22 cellular contexts compared by ENCODE assay signal in genomic region chr6:127857051-127857637, GRCh38. TPM values are rescaled to one million over a fixed set of nuclear protein-coding genes. Genes with fewer than 3 reads are reported as not detected.
DNase-seq lines count a peak whose midpoint lies in the region; ATAC-seq, FAIRE-seq and TF ChIP-seq lines count a peak whose summit lies in the region.
"Had no signal": no experiment of that assay in that cellular context is flagged by ENCODE, and none has a peak within 500 bp of the region (broad histone marks: within the 10 kb centered on the region; RNA-seq: fewer than 3 reads in every experiment).

No MANE protein-coding gene starts in this region.

- no peaks in the 10 kb centered on the region for H3K27me3 ChIP-seq in A673 (replicated peaks; ENCODE audit: insufficient read depth, low read depth, low read length, poor library complexity)
- no peaks in the 10 kb centered on the region for H3K27me3 ChIP-seq in CD8-positive, alpha-beta memory T cell (ENCODE audit: insufficient read depth, low read length, poor library complexity, severe bottlenecking)
- no peaks in the 10 kb centered on the region for H3K27me3 ChIP-seq in dorsolateral prefrontal cortex
- no peaks in the 10 kb centered on the region for H3K27me3 ChIP-seq in small intestine (ENCODE audit: control insufficient read depth in 2 of 2, insufficient read depth in 2 of 2, low read length in 2 of 2)
- H3K27me3 ChIP-seq: pancreas had no signal

- whole genome bisulfite sequencing in small intestine, 3 donors, result 24 to 66% (median 41%) methylated on average over 1 of the region's 1 CpG

- peak; percentile 59 for DNase-seq in A673 (ENCODE audit: low spot score)
- no peak for DNase-seq in CD8-positive, alpha-beta memory T cell
- DNase-seq in T-cell, result no peak
- no peak for DNase-seq in dorsolateral prefrontal cortex
- DNase-seq in midbrain (lab: John Stamatoyannopoulos, UW), result no peak
- DNase-seq in small intestine, result no peak
- no peak for DNase-seq in activated gamma-delta T cell treated with Interleukin-2 at 50 U/mL for 16 hours
- DNase-seq: activated CD4-positive, alpha-beta T cell treated with anti-CD3 and anti-CD28 coated beads, Interleukin-2, amount 50 U/mL, for 4 hours; activated effector memory CD4-positive, alpha-beta T cell treated with Interleukin-2 at 50 U/mL for 16 hours; AML-193; Calu3; NCI-H1092; NCI-H748 treated with DMSO at 0.1 percent for 48 hours; pancreas; stimulated activated CD4-positive, alpha-beta T cell treated with anti-CD3 and anti-CD28 coated beads, Interleukin-2, amount 100 ng/mL, for 48 hours had no signal

- peaks cover 64 to 88% (median 87%) of the 10 kb centered on the region in 3 donors for H3K4me1 Mint-ChIP-seq in CD8-positive, alpha-beta memory T cell
- H3K4me1 Mint-ChIP-seq in T-cell, result peaks cover 69 to 82% (median 70%) of the 10 kb centered on the region in 3 donors

- H3K27ac Mint-ChIP-seq in CD8-positive, alpha-beta memory T cell, result peak overlapping the region; percentile 2 to 82 (median 73)
- peak overlapping the region; percentile 70 to 85 for H3K27ac Mint-ChIP-seq in T-cell
- H3K27ac Mint-ChIP-seq: brain had no signal

- no peaks in the 10 kb centered on the region for H3K27me3 Mint-ChIP-seq in CD8-positive, alpha-beta memory T cell
- H3K27me3 Mint-ChIP-seq in T-cell, result no peaks in the 10 kb centered on the region

- H3K9me3 Mint-ChIP-seq in CD8-positive, alpha-beta memory T cell, result no peaks in the 10 kb centered on the region
- H3K9me3 Mint-ChIP-seq in T-cell, result no peaks in the 10 kb centered on the region
- H3K9me3 Mint-ChIP-seq: brain had no signal

- no peak for TF ChIP-seq CTCF in A673 (conservative IDR thresholded peaks at IDR 0.05; ENCODE audit: low read depth, low read length)
- TF ChIP-seq CTCF in dorsolateral prefrontal cortex (IDR thresholded peaks at IDR 0.05 in 54 of 56, conservative IDR thresholded peaks at IDR 0.05 in 2 of 56; ENCODE audit: low read depth in 1 of 56, partially characterized antibody in 56 of 56), result no peak

- peak overlapping the region in 6 of 7 donors; percentile 1 to 50 (median 14) for H3K4me3 Mint-ChIP-seq in CD8-positive, alpha-beta memory T cell
- H3K4me3 Mint-ChIP-seq in T-cell, result peak overlapping the region in 2 of 3 donors; percentile 11 to 26
- H3K4me3 Mint-ChIP-seq: brain had no signal

- H3K27ac ChIP-seq in A673 (ENCODE audit: low read depth, low read length, poor library complexity, severe bottlenecking) (no peak overlapping the region), dorsolateral prefrontal cortex (peak overlapping the region in 33 of 59 donors; percentile 1 to 78 (median 44)), small intestine (ENCODE audit: low read depth in 1 of 2, low read length in 1 of 2) (no peak overlapping the region)
- no peak overlapping the region for H3K27ac ChIP-seq in CD8-positive, alpha-beta memory T cell (ENCODE audit: low read depth, low read length)
- H3K27ac ChIP-seq: coronary artery, epithelial cell of prostate, pancreas had no signal

- H3K4me1 ChIP-seq in A673 (ENCODE audit: insufficient read depth, low read length, poor library complexity, severe bottlenecking) (peaks cover 17% of the 10 kb centered on the region), small intestine (ENCODE audit: control insufficient read depth in 2 of 2, insufficient read depth in 1 of 2, low read depth in 1 of 2, low read length in 1 of 2) (no peaks in the 10 kb centered on the region)
- H3K4me1 ChIP-seq in CD8-positive, alpha-beta memory T cell (ENCODE audit: insufficient read depth, low read length), result peaks cover 61% of the 10 kb centered on the region
- H3K4me1 ChIP-seq: pancreas had no signal

- H3K36me3 ChIP-seq in A673 (ENCODE audit: insufficient read depth, low read length, poor library complexity, severe bottlenecking), result no peaks in the 10 kb centered on the region
- peaks cover 17% of the 10 kb centered on the region for H3K36me3 ChIP-seq in CD8-positive, alpha-beta memory T cell (ENCODE audit: insufficient read depth, low read length)
- no peaks in the 10 kb centered on the region for H3K36me3 ChIP-seq in small intestine (ENCODE audit: control insufficient read depth in 2 of 2, insufficient read depth in 2 of 2, low read length in 2 of 2)
- H3K36me3 ChIP-seq: pancreas had no signal

- CTCF ChIA-PET in A673 (lab: Charles Lee) (no interaction called here), T-cell (lab: Charles Lee) (interaction anchor here in 1 of 2 donors (0.6 to 4.3 kb wide), 2 partner anchors 160 to 472 kb away, joined by 3 to 57 read pairs; no protein-coding TSS in a partner anchor)
- CTCF ChIA-PET in CD8-positive, alpha-beta memory T cell (lab: Charles Lee), result interaction anchor here (1.9 to 4.3 kb wide), 4 partner anchors 93 to 471 kb away, joined by 4 to 21 read pairs (median 13); no protein-coding TSS in a partner anchor

- H3K4me3 ChIP-seq in A673 (ENCODE audit: low read depth, low read length, poor library complexity, severe bottlenecking) (no peak overlapping the region), dorsolateral prefrontal cortex (no peak overlapping the region), small intestine (ENCODE audit: low read depth in 1 of 2, low read length in 2 of 2) (no peak overlapping the region)
- H3K4me3 ChIP-seq in CD8-positive, alpha-beta memory T cell (ENCODE audit: low read length), result no peak overlapping the region
- H3K4me3 ChIP-seq: coronary artery, pancreas had no signal

- peaks cover 0 to 46% (median 13%) of the 10 kb centered on the region in 3 donors for H3K36me3 Mint-ChIP-seq in CD8-positive, alpha-beta memory T cell
- peaks cover 25% of the 10 kb centered on the region for H3K36me3 Mint-ChIP-seq in T-cell
- H3K36me3 Mint-ChIP-seq: brain had no signal

- no TSS peak for BruUV-seq in A673 (replicated peaks; lab: Mats Ljungman, UMichigan)

- POLR2A ChIA-PET in A673 (lab: Charles Lee; ENCODE audit: low non-redundant PET), result interaction anchor here (0.6 kb wide), 1 partner anchor 850 kb away, joined by 3 read pairs; no protein-coding TSS in a partner anchor
- POLR2A ChIA-PET in CD8-positive, alpha-beta memory T cell (lab: Charles Lee), result no interaction called here
- POLR2A ChIA-PET in T-cell (lab: Charles Lee), result interaction anchor here in 1 of 2 donors (0.7 kb wide), 1 partner anchor 74 kb away, joined by 5 read pairs; no protein-coding TSS in a partner anchor

- FAIRE-seq in small intestine (lab: Jason Lieb, UNC), result no peak
- FAIRE-seq: GM12891, pancreas had no signal

- H3K9me3 ChIP-seq in A673 (ENCODE audit: low read depth, low read length, poor library complexity, severe bottlenecking), result no peaks in the 10 kb centered on the region
- no peaks in the 10 kb centered on the region for H3K9me3 ChIP-seq in CD8-positive, alpha-beta memory T cell (ENCODE audit: low read length)
- H3K9me3 ChIP-seq in small intestine (ENCODE audit: control insufficient read depth, low read depth), result no peaks in the 10 kb centered on the region
- H3K9me3 ChIP-seq: pancreas had no signal

- peak in 3 of 4 experiments; percentile 51 to 56 (median 55) for ATAC-seq in T-cell (replicated peaks in 1 of 4)
- ATAC-seq in HG02973 (IDR thresholded peaks at IDR 0.05; ENCODE audit: unreplicated experiment), result no peak
- ATAC-seq: pancreas had no signal

- intact Hi-C loops in A673 (cut with micrococcal nuclease; ENCODE audit: unreplicated experiment), result loop anchor here (5.0 to 10.0 kb wide), 4 partner anchors 470 to 1518 kb away; no protein-coding TSS in a partner anchor
- intact Hi-C loops in dorsolateral prefrontal cortex (cut with DNase I), result loop anchor here (5.0 to 10.0 kb wide), 4 partner anchors 128 to 868 kb away; partner anchors contain the start of gene PTPRK (in 1 of the 2)

RNA-seq across cellular contexts. Expression of gene THEMIS, which starts 43.7 kb away (rescaled TPM):
- total RNA-seq in A673 (2021) (not detected in 2 replicates), T-cell (10 to 100 TPM; 55.5 to 93.3 (median 69.4) TPM), dorsolateral prefrontal cortex (10 to 100 TPM in 7 of 120 experiments, 1 to 10 TPM in 111, under 1 TPM in 2; 0.62 to 14.0 (median 5.6) TPM)
- total RNA-seq in CD8-positive, alpha-beta memory T cell, result 10 to 100 TPM; 39.9 to 40.6 TPM
- polyA plus RNA-seq in CD8-positive, alpha-beta memory T cell, result 107 TPM
- 1 to 10 TPM in 1 of 3 donors, under 1 TPM in 2; 0.25 to 1.4 (median 0.45) TPM for polyA plus RNA-seq in small intestine
- total RNA-seq: Calu3, G401, SK-MEL-5 had no signal

Comparison
In these comparisons a context has a peak if more than half of its experiments do, and no peak if none do; other contexts are left out.
1. H3K27ac ChIP-seq: peak in dorsolateral prefrontal cortex (33 of 59); none in A673 (single experiment), CD8-positive, alpha-beta memory T cell (single experiment) and small intestine (0 of 2).